1 cellular context compared by ENCODE assay signal in genomic region chr3:184748219-184749135, GRCh38.
TF ChIP-seq lines count a peak whose summit lies in the region.

No MANE protein-coding gene starts in this region.

TF ChIP-seq in SK-N-SH treated with all-trans-retinoic acid at 6 μM for 48 hours, 23 proteins besides CTCF, POLR2A, EP300 and RAD21 (continued from another document):
- TF ChIP-seq, protein P1, sequence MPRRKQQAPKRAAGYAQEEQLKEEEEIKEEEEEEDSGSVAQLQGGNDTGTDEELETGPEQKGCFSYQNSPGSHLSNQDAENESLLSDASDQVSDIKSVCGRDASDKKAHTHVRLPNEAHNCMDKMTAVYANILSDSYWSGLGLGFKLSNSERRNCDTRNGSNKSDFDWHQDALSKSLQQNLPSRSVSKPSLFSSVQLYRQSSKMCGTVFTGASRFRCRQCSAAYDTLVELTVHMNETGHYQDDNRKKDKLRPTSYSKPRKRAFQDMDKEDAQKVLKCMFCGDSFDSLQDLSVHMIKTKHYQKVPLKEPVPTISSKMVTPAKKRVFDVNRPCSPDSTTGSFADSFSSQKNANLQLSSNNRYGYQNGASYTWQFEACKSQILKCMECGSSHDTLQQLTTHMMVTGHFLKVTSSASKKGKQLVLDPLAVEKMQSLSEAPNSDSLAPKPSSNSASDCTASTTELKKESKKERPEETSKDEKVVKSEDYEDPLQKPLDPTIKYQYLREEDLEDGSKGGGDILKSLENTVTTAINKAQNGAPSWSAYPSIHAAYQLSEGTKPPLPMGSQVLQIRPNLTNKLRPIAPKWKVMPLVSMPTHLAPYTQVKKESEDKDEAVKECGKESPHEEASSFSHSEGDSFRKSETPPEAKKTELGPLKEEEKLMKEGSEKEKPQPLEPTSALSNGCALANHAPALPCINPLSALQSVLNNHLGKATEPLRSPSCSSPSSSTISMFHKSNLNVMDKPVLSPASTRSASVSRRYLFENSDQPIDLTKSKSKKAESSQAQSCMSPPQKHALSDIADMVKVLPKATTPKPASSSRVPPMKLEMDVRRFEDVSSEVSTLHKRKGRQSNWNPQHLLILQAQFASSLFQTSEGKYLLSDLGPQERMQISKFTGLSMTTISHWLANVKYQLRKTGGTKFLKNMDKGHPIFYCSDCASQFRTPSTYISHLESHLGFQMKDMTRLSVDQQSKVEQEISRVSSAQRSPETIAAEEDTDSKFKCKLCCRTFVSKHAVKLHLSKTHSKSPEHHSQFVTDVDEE (CRISPR knock-in tag; IDR thresholded peaks at IDR 0.05), result no peak
TF ChIP-seq in SK-N-SH treated with all-trans-retinoic acid at 6 μM for 48 hours: peak in this region for 0.
